In genomic region chr16:85084841-85085535, GRCh38 we compare ENCODE assay signal across 24 cellular contexts. TPM values are rescaled to one million over a fixed set of nuclear protein-coding genes. Genes with fewer than 3 reads are reported as not detected.
DNase-seq lines count a peak whose midpoint lies in the region; ATAC-seq, FAIRE-seq and TF ChIP-seq lines count a peak whose summit lies in the region.
"Had no signal": no experiment of that assay in that cellular context is flagged by ENCODE, and none has a peak within 500 bp of the region (broad histone marks: within the 10 kb centered on the region; RNA-seq: fewer than 3 reads in every experiment).

No MANE protein-coding gene starts in this region.

- no CpG with 5 or more reads among the region's 16 CpGs for WGBS in mesendoderm (ENCODE audit: extremely low coverage, insufficient coverage, low lambda C conversion rate)

- no peak overlapping the region for H2AK5ac ChIP-seq in mesendoderm (ENCODE audit: low read length)

- H3K4me2 ChIP-seq in BLaER1, result peak overlapping the region; percentile 99
- H3K4me2 ChIP-seq in OCI-LY7 (ENCODE audit: low read length), result peak overlapping the region; percentile 30
- no peak overlapping the region for H3K4me2 ChIP-seq in mesendoderm (ENCODE audit: low read length)

- no peak overlapping the region for H4K8ac ChIP-seq in mesendoderm (ENCODE audit: low read depth, low read length)

- H4K5ac ChIP-seq in mesendoderm (ENCODE audit: low read length), result no peak overlapping the region

- no TSS peak for BruUV-seq in OCI-LY7 (replicated peaks; lab: Mats Ljungman, UMichigan)

- CTCF ChIA-PET in OCI-LY7 (lab: Charles Lee; ENCODE audit: unreplicated experiment), result interaction anchor here (1.5 kb wide), 1 partner anchor 18 kb away, joined by 3 read pairs; no protein-coding TSS in a partner anchor

- H2BK5ac ChIP-seq in mesendoderm (ENCODE audit: low read length), result no peak overlapping the region

- H3K9me2 ChIP-seq in OCI-LY7 (ENCODE audit: insufficient read depth, low read length), result no peaks in the 10 kb centered on the region

- no peaks in the 10 kb centered on the region for H3K79me2 ChIP-seq in OCI-LY7 (ENCODE audit: insufficient read depth, low read depth, low read length)
- no peaks in the 10 kb centered on the region for H3K79me2 ChIP-seq in mesendoderm (ENCODE audit: control insufficient read depth, insufficient read depth, low read length)

- no peaks in the 10 kb centered on the region for H3K36me3 ChIP-seq in BLaER1
- H3K36me3 ChIP-seq in OCI-LY7 (ENCODE audit: insufficient read depth, low read length), result no peaks in the 10 kb centered on the region
- no peaks in the 10 kb centered on the region for H3K36me3 ChIP-seq in mesendoderm (ENCODE audit: control insufficient read depth, insufficient read depth, low read length)
- H3K36me3 ChIP-seq in upper lobe of right lung, result peaks cover 14% of the 10 kb centered on the region

- H4K20me1 ChIP-seq in BLaER1 (peaks cover 7% of the 10 kb centered on the region), OCI-LY7 (ENCODE audit: insufficient read depth, low read length) (no peaks in the 10 kb centered on the region)

- no peak overlapping the region for H3K9ac ChIP-seq in BLaER1
- no peak overlapping the region for H3K9ac ChIP-seq in mesendoderm (ENCODE audit: low read length)

- intact Hi-C loops in OCI-LY7 (cut with micrococcal nuclease; ENCODE audit: unreplicated experiment), result loop anchor here (5.0 kb wide), 1 partner anchor 73 kb away; the partner anchor contains the start of gene ZDHHC7
- intact Hi-C loops in upper lobe of right lung (cut with DNase I), result no loop called here

- H2BK15ac ChIP-seq in mesendoderm (replicated peaks; ENCODE audit: low read depth), result no peak overlapping the region

- H3K27me3 ChIP-seq in BLaER1, result peaks cover 18% of the 10 kb centered on the region
- peaks cover 13% of the 10 kb centered on the region for H3K27me3 ChIP-seq in mesendoderm (ENCODE audit: insufficient read depth, low read length, poor library complexity)
- H3K27me3 ChIP-seq in upper lobe of right lung, result no peaks in the 10 kb centered on the region

- H3K9me3 ChIP-seq in BLaER1, result no peaks in the 10 kb centered on the region
- H3K9me3 ChIP-seq in OCI-LY7 (ENCODE audit: low read length), result no peaks in the 10 kb centered on the region
- no peaks in the 10 kb centered on the region for H3K9me3 ChIP-seq in upper lobe of right lung

- H3K4me1 ChIP-seq in BLaER1 (peaks cover 87% of the 10 kb centered on the region), OCI-LY7 (ENCODE audit: insufficient read depth, low read length, poor library complexity, severe bottlenecking) (peaks cover 34% of the 10 kb centered on the region), mesendoderm (ENCODE audit: control insufficient read depth, low read depth, low read length) (peaks cover 5% of the 10 kb centered on the region), upper lobe of right lung (peaks cover 3% of the 10 kb centered on the region)

- DNase-seq in GM18507 (ENCODE audit: extremely low spot score, insufficient read length, low read depth), result no peak
- DNase-seq in OCI-LY7 (ENCODE audit: low spot score), result peak; percentile 65
- DNase-seq in mesendoderm, result no peak
- DNase-seq in CD1c-positive myeloid dendritic cell (ENCODE audit: extremely low spot score), result no peak
- DNase-seq in NCI-H446 treated with DMSO at 0.1 percent for 48 hours (lab: John Stamatoyannopoulos, UW), result no peak
- DNase-seq in upper lobe of right lung, result no peak
- DNase-seq: CD4-positive, alpha-beta T cell; DND-41; H9; HFFc6; KG1; NCI-H1694; NCI-H2081; NCI-H2171 treated with DMSO at 0.1 percent for 48 hours; NCI-H526; PC-3; SHP77 had no signal

- no peak overlapping the region for H3K27ac ChIP-seq in BLaER1
- no peak overlapping the region for H3K27ac ChIP-seq in OCI-LY7 (ENCODE audit: low read depth, low read length, poor library complexity, severe bottlenecking)
- H3K27ac ChIP-seq in mesendoderm (ENCODE audit: low read depth, low read length), result no peak overlapping the region
- no peak overlapping the region for H3K27ac ChIP-seq in upper lobe of right lung
- H3K27ac ChIP-seq: HL-60 had no signal

- TF ChIP-seq CTCF in OCI-LY7 (conservative IDR thresholded peaks at IDR 0.05; ENCODE audit: low read length), result no peak
- TF ChIP-seq CTCF in upper lobe of right lung (IDR thresholded peaks at IDR 0.05), result no peak

- H2AFZ ChIP-seq in OCI-LY7 (ENCODE audit: low read length), result no peak overlapping the region

- no peak overlapping the region for H3K4ac ChIP-seq in mesendoderm (ENCODE audit: low read depth, low read length)

- no peak overlapping the region for H3K56ac ChIP-seq in mesendoderm (ENCODE audit: low read length)

- no peak overlapping the region for H3K4me3 ChIP-seq in BLaER1
- H3K4me3 ChIP-seq in OCI-LY7 (ENCODE audit: low read depth, low read length, poor library complexity, severe bottlenecking), result no peak overlapping the region
- no peak overlapping the region for H3K4me3 ChIP-seq in mesendoderm (ENCODE audit: low read length)
- H3K4me3 ChIP-seq in upper lobe of right lung, result no peak overlapping the region

- ATAC-seq in HG02870 (IDR thresholded peaks at IDR 0.05; ENCODE audit: unreplicated experiment) (no peak), upper lobe of right lung (no peak)
- ATAC-seq: PC-3 had no signal

- POLR2A ChIA-PET in OCI-LY7 (lab: Charles Lee), result no interaction called here

- H3K18ac ChIP-seq in mesendoderm (ENCODE audit: low read length), result no peak overlapping the region

- peak overlapping the region; percentile 45 for H3K23ac ChIP-seq in mesendoderm (ENCODE audit: low read length)

- no peak overlapping the region for H2BK120ac ChIP-seq in mesendoderm (ENCODE audit: low read depth, low read length)

- FAIRE-seq in GM18507 (lab: Jason Lieb, UNC), result peak; percentile 45
- FAIRE-seq: A204.1, GM19239 had no signal

- no peaks in the 10 kb centered on the region for H3K79me1 ChIP-seq in mesendoderm (ENCODE audit: low read length)

RNA-seq across cellular contexts. Expression of gene CIBAR2, which starts 27.3 kb away (rescaled TPM):
- 0.50 TPM in 1 of 2 replicates, not detected in the other for total RNA-seq in OCI-LY7 (2014; rRNA removed; shearing (Covaris generic))
- total RNA-seq in OCI-LY7 (2022) (not detected in 2 replicates), upper lobe of right lung (not detected)
- polyA plus RNA-seq in mesendoderm (2013, experiment 1 of 2), result 0.07 TPM
- not detected for polyA plus RNA-seq in mesendoderm (2013, experiment 2 of 2)
- total RNA-seq: CD4-positive, alpha-beta T cell; H9; HFFc6; HT-29; PC-3; RPMI7951 had no signal

RNA-seq across cellular contexts. Expression of gene KIAA0513, which starts 57.4 kb away (rescaled TPM):
- total RNA-seq in OCI-LY7 (2014; rRNA removed; shearing (Covaris generic)), result 0.59 and 4.8 TPM in 2 replicates
- total RNA-seq in OCI-LY7 (2022) (0.88 and 1.3 TPM in 2 replicates), upper lobe of right lung (21.7 TPM)
- 1.8 TPM for polyA plus RNA-seq in mesendoderm (2013, experiment 1 of 2)
- 2.2 TPM for polyA plus RNA-seq in mesendoderm (2013, experiment 2 of 2)
